8 cellular contexts compared by ENCODE assay signal in genomic region chrX:47637546-47638195, GRCh38. TPM values are rescaled to one million over a fixed set of nuclear protein-coding genes. Genes with fewer than 3 reads are reported as not detected.
DNase-seq lines count a peak whose midpoint lies in the region; ATAC-seq and TF ChIP-seq lines count a peak whose summit lies in the region.

No MANE protein-coding gene starts in this region.

- ATAC-seq in GM21723 (IDR thresholded peaks at IDR 0.05; ENCODE audit: unreplicated experiment) = peak; percentile 66
- peak; percentile 98 for ATAC-seq in WTC11
- no peak for ATAC-seq in HG02884 (IDR thresholded peaks at IDR 0.05; ENCODE audit: unreplicated experiment)
- ATAC-seq in GM19035 (IDR thresholded peaks at IDR 0.05; ENCODE audit: unreplicated experiment) = no peak
- ATAC-seq in HG02970 (IDR thresholded peaks at IDR 0.05; ENCODE audit: low FRiP score, unreplicated experiment) = no peak

- H3K27ac Mint-ChIP-seq in WTC11 = no peak overlapping the region

- H3K9me3 Mint-ChIP-seq in WTC11 = peaks cover 12% of the 10 kb centered on the region

- no peaks in the 10 kb centered on the region; the same call in 1 of the 2 replicates for H3K27me3 Mint-ChIP-seq in WTC11 (ENCODE audit: low read depth)

- peak overlapping the region; percentile 48 for H3K4me3 Mint-ChIP-seq in WTC11

- peaks cover 45% of the 10 kb centered on the region for H3K36me3 Mint-ChIP-seq in WTC11

- no peak for TF ChIP-seq CTCF in WTC11 (IDR thresholded peaks at IDR 0.05)

- CTCF ChIA-PET in WTC11 (lab: Charles Lee) = interaction anchor here (1.2 to 1.4 kb wide), 2 partner anchors 21 to 29 kb away, joined by 3 to 4 read pairs; no protein-coding TSS in a partner anchor

- POLR2A ChIA-PET in WTC11 (lab: Charles Lee) = no interaction called here

- 0 out of 2 replicates have a peak, but pooled peaks cover 2% of the 10 kb centered on the region for H3K4me1 Mint-ChIP-seq in WTC11

- DNase-seq in WTC11 (ENCODE audit: low spot score) (peak; percentile 70), germinal center (ENCODE audit: low spot score) (peak; percentile 81), NCI-H1930 (lab: John Stamatoyannopoulos, UW) (no peak)
- DNase-seq in stimulated activated CD4-positive, alpha-beta T cell treated with anti-CD3 and anti-CD28 coated beads, Interleukin-1b, Interleukin-23, amount 100 ng/mL, for 48 hours = peak; percentile 44

TF ChIP-seq in WTC11, 78 proteins besides CTCF, POLR2A, EP300 and RAD21 (continues in another document):
- TF ChIP-seq NR2C2 (CRISPR knock-in tag; IDR thresholded peaks at IDR 0.05) (no peak), FOXP4 (CRISPR knock-in tag; IDR thresholded peaks at IDR 0.05) (no peak), FOXK1 (CRISPR knock-in tag; IDR thresholded peaks at IDR 0.05) (no peak), FOXP1 (CRISPR knock-in tag; IDR thresholded peaks at IDR 0.05; ENCODE audit: borderline replicate concordance) (no peak), GTF2I (CRISPR knock-in tag; conservative IDR thresholded peaks at IDR 0.05) (no peak), NFATC4 (CRISPR knock-in tag; IDR thresholded peaks at IDR 0.05) (no peak), ARID4B (CRISPR knock-in tag; IDR thresholded peaks at IDR 0.05; ENCODE audit: borderline replicate concordance) (no peak), ESRRA (CRISPR knock-in tag; IDR thresholded peaks at IDR 0.05; ENCODE audit: borderline replicate concordance) (no peak), NFYB (CRISPR knock-in tag; conservative IDR thresholded peaks at IDR 0.05; ENCODE audit: low read depth) (no peak; the same call in 1 of the 2 replicates), JUN (CRISPR knock-in tag; IDR thresholded peaks at IDR 0.05) (no peak), USF2 (CRISPR knock-in tag; IDR thresholded peaks at IDR 0.05) (no peak)
- TF ChIP-seq, protein P1, sequence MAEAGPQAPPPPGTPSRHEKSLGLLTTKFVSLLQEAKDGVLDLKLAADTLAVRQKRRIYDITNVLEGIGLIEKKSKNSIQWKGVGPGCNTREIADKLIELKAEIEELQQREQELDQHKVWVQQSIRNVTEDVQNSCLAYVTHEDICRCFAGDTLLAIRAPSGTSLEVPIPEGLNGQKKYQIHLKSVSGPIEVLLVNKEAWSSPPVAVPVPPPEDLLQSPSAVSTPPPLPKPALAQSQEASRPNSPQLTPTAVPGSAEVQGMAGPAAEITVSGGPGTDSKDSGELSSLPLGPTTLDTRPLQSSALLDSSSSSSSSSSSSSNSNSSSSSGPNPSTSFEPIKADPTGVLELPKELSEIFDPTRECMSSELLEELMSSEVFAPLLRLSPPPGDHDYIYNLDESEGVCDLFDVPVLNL (CRISPR knock-in tag; IDR thresholded peaks at IDR 0.05; ENCODE audit: borderline replicate concordance, low read depth) = no peak
- TF ChIP-seq, protein P2, sequence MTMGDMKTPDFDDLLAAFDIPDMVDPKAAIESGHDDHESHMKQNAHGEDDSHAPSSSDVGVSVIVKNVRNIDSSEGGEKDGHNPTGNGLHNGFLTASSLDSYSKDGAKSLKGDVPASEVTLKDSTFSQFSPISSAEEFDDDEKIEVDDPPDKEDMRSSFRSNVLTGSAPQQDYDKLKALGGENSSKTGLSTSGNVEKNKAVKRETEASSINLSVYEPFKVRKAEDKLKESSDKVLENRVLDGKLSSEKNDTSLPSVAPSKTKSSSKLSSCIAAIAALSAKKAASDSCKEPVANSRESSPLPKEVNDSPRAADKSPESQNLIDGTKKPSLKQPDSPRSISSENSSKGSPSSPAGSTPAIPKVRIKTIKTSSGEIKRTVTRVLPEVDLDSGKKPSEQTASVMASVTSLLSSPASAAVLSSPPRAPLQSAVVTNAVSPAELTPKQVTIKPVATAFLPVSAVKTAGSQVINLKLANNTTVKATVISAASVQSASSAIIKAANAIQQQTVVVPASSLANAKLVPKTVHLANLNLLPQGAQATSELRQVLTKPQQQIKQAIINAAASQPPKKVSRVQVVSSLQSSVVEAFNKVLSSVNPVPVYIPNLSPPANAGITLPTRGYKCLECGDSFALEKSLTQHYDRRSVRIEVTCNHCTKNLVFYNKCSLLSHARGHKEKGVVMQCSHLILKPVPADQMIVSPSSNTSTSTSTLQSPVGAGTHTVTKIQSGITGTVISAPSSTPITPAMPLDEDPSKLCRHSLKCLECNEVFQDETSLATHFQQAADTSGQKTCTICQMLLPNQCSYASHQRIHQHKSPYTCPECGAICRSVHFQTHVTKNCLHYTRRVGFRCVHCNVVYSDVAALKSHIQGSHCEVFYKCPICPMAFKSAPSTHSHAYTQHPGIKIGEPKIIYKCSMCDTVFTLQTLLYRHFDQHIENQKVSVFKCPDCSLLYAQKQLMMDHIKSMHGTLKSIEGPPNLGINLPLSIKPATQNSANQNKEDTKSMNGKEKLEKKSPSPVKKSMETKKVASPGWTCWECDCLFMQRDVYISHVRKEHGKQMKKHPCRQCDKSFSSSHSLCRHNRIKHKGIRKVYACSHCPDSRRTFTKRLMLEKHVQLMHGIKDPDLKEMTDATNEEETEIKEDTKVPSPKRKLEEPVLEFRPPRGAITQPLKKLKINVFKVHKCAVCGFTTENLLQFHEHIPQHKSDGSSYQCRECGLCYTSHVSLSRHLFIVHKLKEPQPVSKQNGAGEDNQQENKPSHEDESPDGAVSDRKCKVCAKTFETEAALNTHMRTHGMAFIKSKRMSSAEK (CRISPR knock-in tag; IDR thresholded peaks at IDR 0.05; ENCODE audit: borderline replicate concordance) = no peak

RNA-seq across cellular contexts. Expression of gene CFP, which starts 7.9 kb away (rescaled TPM):
- total RNA-seq in WTC11 (2021) = 2.0 to 3.4 TPM (median 2.8 TPM) in 3 replicates

RNA-seq across cellular contexts. Expression of gene ELK1, which starts 12.7 kb away (rescaled TPM):
- 35.2 to 35.8 TPM (median 35.3 TPM) in 3 replicates for total RNA-seq in WTC11 (2021)

RNA-seq across cellular contexts. Expression of gene SYN1, which starts 18.0 kb away (rescaled TPM):
- total RNA-seq in WTC11 (2021) = 7.1 to 8.3 TPM (median 7.3 TPM) in 3 replicates

RNA-seq across cellular contexts. Expression of gene UXT, which starts 21.3 kb away (rescaled TPM):
- 68.6 to 80.5 TPM (median 79.9 TPM) in 3 replicates for total RNA-seq in WTC11 (2021)

RNA-seq across cellular contexts. Expression of gene TIMP1, which starts 55.4 kb away (rescaled TPM):
- 35.4 to 50.8 TPM (median 50.1 TPM) in 3 replicates for total RNA-seq in WTC11 (2021)

Comparison
In these comparisons a context has a peak if more than half of its experiments do, and no peak if none do; other contexts are left out.
1. ATAC-seq: peak in GM21723 (single experiment) and WTC11 (single experiment); none in HG02884 (single experiment), GM19035 (single experiment) and HG02970 (single experiment).
2. DNase-seq: peak in WTC11 (single experiment), germinal center (single experiment) and stimulated activated CD4-positive, alpha-beta T cell treated with anti-CD3 and anti-CD28 coated beads, Interleukin-1b, Interleukin-23, amount 100 ng/mL, for 48 hours (single experiment); none in NCI-H1930 (0 of 2).